10 cellular contexts compared by ENCODE assay signal in genomic region chr16:85206472-85207356, GRCh38.
A peak's percentile ranks its signal among the peaks of the same experiment; 100 is the strongest.
DNase-seq lines count a peak whose midpoint lies in the region; ATAC-seq and TF ChIP-seq lines count a peak whose summit lies in the region.
"Had no signal": no experiment of that assay in that cellular context is flagged by ENCODE, and none has a peak within 500 bp of the region (broad histone marks: within the 10 kb centered on the region; RNA-seq: fewer than 3 reads in every experiment).

No MANE protein-coding gene starts in this region.

- H3K4me3 ChIP-seq in BE2C (ENCODE audit: low read depth, low read length) (peak overlapping the region; percentile 37), SJCRH30 (no peak overlapping the region), neuronal stem cell (ENCODE audit: low read length in 2 of 2) (no peak overlapping the region), Caco-2 (ENCODE audit: low read depth, low read length) (no peak overlapping the region)

- peak; percentile 67 for ATAC-seq in Right ventricle myocardium superior (ENCODE audit: poor library complexity)

- H3K14ac ChIP-seq in neuronal stem cell (ENCODE audit: low read length): peak overlapping the region; percentile 92

- POLR2A ChIA-PET in Caco-2 (lab: Charles Lee): no interaction called here

- H3K4me2 ChIP-seq in neuronal stem cell (ENCODE audit: insufficient read depth, low read length, poor library complexity, severe bottlenecking): no peak overlapping the region

- H3K36me3 ChIP-seq in BE2C (peaks cover 5% of the 10 kb centered on the region), SJCRH30 (0 out of 2 replicates have a peak, but pooled peaks cover 3% of the 10 kb centered on the region), neuronal stem cell (replicated peaks in 1 of 2; ENCODE audit: control insufficient read depth in 2 of 2, insufficient read depth in 2 of 2, low read length in 2 of 2) (no peaks in the 10 kb centered on the region), Caco-2 (ENCODE audit: control insufficient read depth, insufficient read depth, low read length) (no peaks in the 10 kb centered on the region; the same call in none of the 2 replicates)
- H3K36me3 ChIP-seq: neutrophil had no signal

- H2BK5ac ChIP-seq in neuronal stem cell (ENCODE audit: low read length): peak overlapping the region; percentile 58

- H4K8ac ChIP-seq in neuronal stem cell (ENCODE audit: low read depth, low read length): no peak overlapping the region

- H3K27me3 ChIP-seq in BE2C (no peaks in the 10 kb centered on the region), SJCRH30 (no peaks in the 10 kb centered on the region), neuronal stem cell (ENCODE audit: control insufficient read depth in 3 of 3, insufficient read depth in 3 of 3, low read depth in 1 of 3, low read length in 3 of 3) (no peaks in the 10 kb centered on the region), Caco-2 (replicated peaks; ENCODE audit: control insufficient read depth, insufficient read depth, low read length) (no peaks in the 10 kb centered on the region; the same call in 1 of the 2 replicates)

- no peaks in the 10 kb centered on the region for H3K79me1 ChIP-seq in neuronal stem cell (ENCODE audit: low read depth, low read length)

- intact Hi-C loops in Right ventricle myocardium superior (cut with DNase I): no loop called here
- intact Hi-C loops in Caco-2 (cut with micrococcal nuclease; ENCODE audit: unreplicated experiment): no loop called here

- no peak overlapping the region for H3K4ac ChIP-seq in neuronal stem cell (ENCODE audit: low read length)

- CTCF ChIA-PET in Caco-2 (lab: Charles Lee): no interaction called here

- H2BK120ac ChIP-seq in neuronal stem cell (ENCODE audit: low read depth, low read length): peak overlapping the region; percentile 48

- no peaks in the 10 kb centered on the region for H3K4me1 Mint-ChIP-seq in Caco-2 (ENCODE audit: low read depth, unreplicated experiment)

- peak overlapping the region; percentile 3 for H4K91ac ChIP-seq in neuronal stem cell (ENCODE audit: low read depth, low read length, poor library complexity)

- BruUV-seq in Caco-2 (replicated peaks; lab: Mats Ljungman, UMichigan): no TSS peak

- peak overlapping the region; percentile 34 for H3K23ac ChIP-seq in neuronal stem cell (ENCODE audit: low read depth, low read length, poor library complexity)

- H2AFZ ChIP-seq in neuronal stem cell (ENCODE audit: low read length): peak overlapping the region; percentile 64

- H3K27ac Mint-ChIP-seq in Caco-2 (ENCODE audit: unreplicated experiment): no peak overlapping the region
- H3K27ac Mint-ChIP-seq: activated T-helper 2 cell treated with anti-CD3 and anti-CD28 coated beads, Interferon-gamma antibody, Interleukin-2, Interleukin-4, amounts not matched to agents 10 μg/mL and 5 μg/mL and 100 μg/mL, durations not matched to agents 14 hours and 24 hours and 36 hours had no signal

- H2AK5ac ChIP-seq in neuronal stem cell (ENCODE audit: low read depth, low read length): peak overlapping the region; percentile 95

- H3K4me3 Mint-ChIP-seq in Caco-2 (ENCODE audit: unreplicated experiment): no peak overlapping the region

- H3K9me3 ChIP-seq in BE2C (no peaks in the 10 kb centered on the region), SJCRH30 (replicated peaks) (no peaks in the 10 kb centered on the region), neuronal stem cell (replicated peaks in 1 of 2; ENCODE audit: control insufficient read depth in 2 of 2, insufficient read depth in 1 of 2, low read depth in 1 of 2, low read length in 2 of 2) (no peaks in the 10 kb centered on the region), Caco-2 (no peaks in the 10 kb centered on the region)
- H3K9me3 ChIP-seq: neutrophil had no signal

- no peaks in the 10 kb centered on the region for H3K27me3 Mint-ChIP-seq in Caco-2 (ENCODE audit: insufficient read depth, unreplicated experiment)

- H3K4me1 ChIP-seq in BE2C: peaks cover 44% of the 10 kb centered on the region
- peaks cover 32% of the 10 kb centered on the region for H3K4me1 ChIP-seq in SJCRH30
- peaks cover 33 to 44% of the 10 kb centered on the region in 2 donors for H3K4me1 ChIP-seq in neuronal stem cell (ENCODE audit: control insufficient read depth in 2 of 2, insufficient read depth in 1 of 2, low read depth in 1 of 2, low read length in 2 of 2)
- 0 out of 2 replicates have a peak, but pooled peaks cover 5% of the 10 kb centered on the region for H3K4me1 ChIP-seq in Caco-2

- H3K18ac ChIP-seq in neuronal stem cell (ENCODE audit: low read length): peak overlapping the region; percentile 96

- TF ChIP-seq CTCF in BE2C (IDR thresholded peaks at IDR 0.05; ENCODE audit: low read depth, low read length) (no peak), Caco-2 (IDR thresholded peaks at IDR 0.05; ENCODE audit: insufficient read depth in 1 of 2, low read depth in 1 of 2, low read length in 1 of 2, severe bottlenecking in 1 of 2, unreplicated experiment in 1 of 2) (no peak)

- DNase-seq in BE2C: peak; percentile 89
- DNase-seq in SJCRH30: peak; percentile 48
- peak; percentile 89 for DNase-seq in Right ventricle myocardium superior
- no peak for DNase-seq in neuronal stem cell (ENCODE audit: low spot score)
- no peak for DNase-seq in stimulated activated CD4-positive, alpha-beta T cell treated with anti-CD3 and anti-CD28 coated beads, Interleukin-12 subunit alpha, Interleukin-12 subunit beta, amount 100 ng/mL, for 4 hours
- no peak for DNase-seq in GDM1 (lab: John Stamatoyannopoulos, UW)
- DNase-seq in T-helper 2 cell: no peak
- no peak for DNase-seq in Caco-2

- H3K9me3 Mint-ChIP-seq in Caco-2 (ENCODE audit: unreplicated experiment): no peaks in the 10 kb centered on the region
- H3K9me3 Mint-ChIP-seq: activated T-helper 2 cell treated with anti-CD3 and anti-CD28 coated beads, Interferon-gamma antibody, Interleukin-2, Interleukin-4, amounts not matched to agents 10 μg/mL and 5 μg/mL and 100 μg/mL, durations not matched to agents 14 hours and 24 hours and 36 hours had no signal

- H3K36me3 Mint-ChIP-seq in Caco-2 (ENCODE audit: insufficient read depth, unreplicated experiment): no peaks in the 10 kb centered on the region

- H2BK15ac ChIP-seq in neuronal stem cell (ENCODE audit: low read length): peak overlapping the region; percentile 60

- no CpG with 5 or more reads among the region's 31 CpGs for WGBS in neuronal stem cell (ENCODE audit: extremely low coverage in 2 of 2, insufficient read length in 2 of 2, insufficient replicate concordance in 1 of 2), 2 donors

- H3K27ac ChIP-seq in SJCRH30 (no peak overlapping the region), neuronal stem cell (replicated peaks; ENCODE audit: low read length) (no peak overlapping the region)
- H3K27ac ChIP-seq: neutrophil had no signal

- peak overlapping the region; percentile 52 for H2BK12ac ChIP-seq in neuronal stem cell (ENCODE audit: low read length)

- peak overlapping the region; percentile 65 for H3K9ac ChIP-seq in neuronal stem cell (ENCODE audit: low read depth, low read length, poor library complexity)

Comparison
In these comparisons a context has a peak if more than half of its experiments do, and no peak if none do; other contexts are left out.
1. DNase-seq: peak in BE2C (single experiment), SJCRH30 (2 of 2) and Right ventricle myocardium superior (single experiment); none in neuronal stem cell (single experiment), stimulated activated CD4-positive, alpha-beta T cell treated with anti-CD3 and anti-CD28 coated beads, Interleukin-12 subunit alpha, Interleukin-12 subunit beta, amount 100 ng/mL, for 4 hours (single experiment), GDM1 (single experiment), T-helper 2 cell (0 of 5) and Caco-2 (0 of 2).